In the genomic region with DNA sequence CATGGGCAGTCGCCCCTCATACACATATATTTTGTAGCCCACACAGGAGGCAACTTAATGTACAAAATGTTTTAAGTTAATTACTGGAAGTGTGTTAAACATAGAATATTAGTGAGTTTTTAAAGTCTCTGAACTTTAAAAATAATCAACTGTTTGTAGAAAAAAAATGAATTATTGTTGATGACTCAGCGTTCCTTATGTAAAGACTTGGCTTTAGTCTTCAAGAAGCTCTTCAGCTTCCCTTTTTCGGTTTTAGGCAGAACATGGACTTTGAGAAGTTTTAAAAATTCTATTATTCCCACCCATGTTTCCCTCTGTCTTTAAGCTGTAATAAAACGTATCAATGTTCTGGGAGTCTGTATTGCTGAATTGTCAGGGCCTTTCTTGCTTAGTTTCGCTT, we compare ENCODE assay signal across 26 cellular contexts.
A peak's percentile ranks its signal among the peaks of the same experiment; 100 is the strongest.
DNase-seq lines count a peak whose midpoint lies in the region; ATAC-seq and TF ChIP-seq lines count a peak whose summit lies in the region.
"Had no signal": no experiment of that assay in that cellular context is flagged by ENCODE, and none has a peak within 500 bp of the region (broad histone marks: within the 10 kb centered on the region; RNA-seq: fewer than 3 reads in every experiment).

No MANE protein-coding gene starts in this region.

- no peak overlapping the region for H3K4me3 ChIP-seq in mesenchymal stem cell (ENCODE audit: insufficient read depth in 1 of 2, low read depth in 1 of 2, low read length in 2 of 2)
- H3K4me3 ChIP-seq: BLaER1, cardiac muscle cell, esophagus squamous epithelium, lung, Peyer's patch had no signal

- H3K18ac ChIP-seq in mesenchymal stem cell (ENCODE audit: low read depth in 1 of 2, low read length in 2 of 2): no peak overlapping the region

- no peak overlapping the region for H4K8ac ChIP-seq in mesenchymal stem cell (ENCODE audit: low read length)

- intact Hi-C loops in CD14-positive monocyte (cut with micrococcal nuclease): no loop called here
- intact Hi-C loops in left ventricle myocardium superior (cut with micrococcal nuclease): loop anchor here (10.0 kb wide), 1 partner anchor 60 kb away; no protein-coding TSS in a partner anchor

- DNase-seq in CD14-positive monocyte (ENCODE audit: low spot score) (no peak), MV-4-11 (lab: John Stamatoyannopoulos, UW) (peak; percentile 59), amniotic epithelial cell (ENCODE audit: low read depth) (peak; percentile 12), mesenchymal stem cell (no peak), left ventricle myocardium superior (no peak)
- DNase-seq: activated CD4-positive, alpha-beta T cell treated with anti-CD3 and anti-CD28 coated beads for 36 hours; activated naive CD4-positive, alpha-beta T cell treated with anti-CD3 and anti-CD28 coated beads, Interleukin-2, amount 10 ng/mL, durations not matched to agents 7 days and 5 days; activated T-cell treated with anti-CD3 and anti-CD28 coated beads, Interleukin-2, amount 50 U/mL, for 4 hours; anterior cingulate cortex; cortex of kidney; DMS79 treated with DMSO at 0.1 percent for 48 hours; esophagus squamous epithelium; GOT3; NCI-H1048; NCI-H187 treated with DMSO at 0.1 percent for 48 hours; NCI-H2227 treated with DMSO at 0.1 percent for 48 hours; NCI-H774; nucleus accumbens; Peyer's patch; substantia nigra had no signal

- no peaks in the 10 kb centered on the region for H3K9me3 Mint-ChIP-seq in CD14-positive monocyte
- H3K9me3 Mint-ChIP-seq in activated T-helper 17 cell treated with anti-CD3 and anti-CD28 coated beads, Interleukin-2, amount 50 U/mL, for 72 hours: no peaks in the 10 kb centered on the region
- H3K9me3 Mint-ChIP-seq: activated naive CD4-positive, alpha-beta T cell treated with anti-CD3 and anti-CD28 coated beads, Interleukin-2, amount 10 ng/mL, durations not matched to agents 7 days and 5 days; activated T-cell treated with anti-CD3 and anti-CD28 coated beads, Interleukin-2, amount 50 U/mL, for 4 hours had no signal

- H3K4me3 Mint-ChIP-seq in CD14-positive monocyte: peak overlapping the region in 1 of 2 donors; percentile 79
- no peak overlapping the region for H3K4me3 Mint-ChIP-seq in activated T-helper 17 cell treated with anti-CD3 and anti-CD28 coated beads, Interleukin-2, amount 50 U/mL, for 72 hours
- H3K4me3 Mint-ChIP-seq: activated CD4-positive, alpha-beta T cell treated with anti-CD3 and anti-CD28 coated beads for 36 hours; activated naive CD4-positive, alpha-beta T cell treated with anti-CD3 and anti-CD28 coated beads, Interleukin-2, amount 10 ng/mL, durations not matched to agents 7 days and 5 days; activated T-cell treated with anti-CD3 and anti-CD28 coated beads, Interleukin-2, amount 50 U/mL, for 4 hours had no signal

- no peaks in the 10 kb centered on the region for H3K27me3 Mint-ChIP-seq in CD14-positive monocyte (ENCODE audit: low read depth in 3 of 3)
- no peaks in the 10 kb centered on the region for H3K27me3 Mint-ChIP-seq in activated T-helper 17 cell treated with anti-CD3 and anti-CD28 coated beads, Interleukin-2, amount 50 U/mL, for 72 hours
- H3K27me3 Mint-ChIP-seq: activated CD4-positive, alpha-beta T cell treated with anti-CD3 and anti-CD28 coated beads for 36 hours; activated naive CD4-positive, alpha-beta T cell treated with anti-CD3 and anti-CD28 coated beads, Interleukin-2, amount 10 ng/mL, durations not matched to agents 7 days and 5 days had no signal

- H2BK120ac ChIP-seq in mesenchymal stem cell (ENCODE audit: low read depth, low read length): no peak overlapping the region

- H3K27ac Mint-ChIP-seq in CD14-positive monocyte: peak overlapping the region; percentile 82 to 94 (median 88)
- no peak overlapping the region for H3K27ac Mint-ChIP-seq in activated T-helper 17 cell treated with anti-CD3 and anti-CD28 coated beads, Interleukin-2, amount 50 U/mL, for 72 hours
- H3K27ac Mint-ChIP-seq: activated CD4-positive, alpha-beta T cell treated with anti-CD3 and anti-CD28 coated beads for 36 hours; activated naive CD4-positive, alpha-beta T cell treated with anti-CD3 and anti-CD28 coated beads, Interleukin-2, amount 10 ng/mL, durations not matched to agents 7 days and 5 days had no signal

- H3K9me3 ChIP-seq in mesenchymal stem cell (ENCODE audit: control insufficient read depth, low read length): no peaks in the 10 kb centered on the region
- H3K9me3 ChIP-seq: BLaER1, esophagus squamous epithelium, Peyer's patch had no signal

- H3K4me2 ChIP-seq in mesenchymal stem cell (ENCODE audit: low read length, poor library complexity, severe bottlenecking): no peak overlapping the region
- H3K4me2 ChIP-seq: BLaER1 had no signal

- H3K9ac ChIP-seq in mesenchymal stem cell (ENCODE audit: low read length): peak overlapping the region; percentile 62
- H3K9ac ChIP-seq: BLaER1 had no signal

- WGBS in mesenchymal stem cell: 98% methylated on average over 2 of the region's 5 CpGs

- no peak overlapping the region for H2AK5ac ChIP-seq in mesenchymal stem cell (ENCODE audit: low read length, severe bottlenecking)

- no peak overlapping the region for H3K27ac ChIP-seq in mesenchymal stem cell (ENCODE audit: low read length, poor library complexity, severe bottlenecking)
- H3K27ac ChIP-seq: BLaER1, cardiac muscle cell, esophagus squamous epithelium, Peyer's patch had no signal

- H4K91ac ChIP-seq in mesenchymal stem cell (ENCODE audit: low read length): no peak overlapping the region

- H3K36me3 Mint-ChIP-seq in CD14-positive monocyte: peaks cover 2 to 3% of the 10 kb centered on the region in 2 donors
- no peaks in the 10 kb centered on the region for H3K36me3 Mint-ChIP-seq in activated T-helper 17 cell treated with anti-CD3 and anti-CD28 coated beads, Interleukin-2, amount 50 U/mL, for 72 hours (ENCODE audit: low read depth)
- H3K36me3 Mint-ChIP-seq: activated naive CD4-positive, alpha-beta T cell treated with anti-CD3 and anti-CD28 coated beads, Interleukin-2, amount 10 ng/mL, durations not matched to agents 7 days and 5 days had no signal

- no peak overlapping the region for H2BK15ac ChIP-seq in mesenchymal stem cell (ENCODE audit: low read depth, poor library complexity, severe bottlenecking)

- no peak for ATAC-seq in activated T-helper 17 cell treated with anti-CD3 and anti-CD28 coated beads, Interleukin-2, amount 50 U/mL, for 72 hours (replicated peaks)
- no peak for ATAC-seq in GM18909 (IDR thresholded peaks at IDR 0.05; ENCODE audit: poor library complexity, unreplicated experiment)
- ATAC-seq in left ventricle myocardium superior: no peak
- no peak for ATAC-seq in HG02884 (IDR thresholded peaks at IDR 0.05; ENCODE audit: unreplicated experiment)

- H3K4me1 ChIP-seq in mesenchymal stem cell (ENCODE audit: control insufficient read depth, insufficient read depth, low read depth, low read length): no peaks in the 10 kb centered on the region
- H3K4me1 ChIP-seq: BLaER1, Peyer's patch had no signal

- H2BK12ac ChIP-seq in mesenchymal stem cell (ENCODE audit: low read length in 2 of 2): no peak overlapping the region

- H2BK5ac ChIP-seq in mesenchymal stem cell (ENCODE audit: low read depth, low read length, poor library complexity, severe bottlenecking): no peak overlapping the region

- no peak overlapping the region for H3K14ac ChIP-seq in mesenchymal stem cell (ENCODE audit: low read length in 2 of 2)

- H3K4ac ChIP-seq in mesenchymal stem cell (ENCODE audit: low read depth in 1 of 2, low read length in 2 of 2): no peak overlapping the region

- H3K36me3 ChIP-seq in mesenchymal stem cell (ENCODE audit: control insufficient read depth in 1 of 2, insufficient read depth in 2 of 2, low read depth in 1 of 2, low read length in 2 of 2): peaks cover 0 to 8% of the 10 kb centered on the region in 2 experiments
- H3K36me3 ChIP-seq: BLaER1, cardiac muscle cell, Peyer's patch had no signal

- H3K27me3 ChIP-seq in mesenchymal stem cell (ENCODE audit: control insufficient read depth in 1 of 2, insufficient read depth in 1 of 2, low read length in 2 of 2): no peaks in the 10 kb centered on the region
- H3K27me3 ChIP-seq: BLaER1, cardiac muscle cell, esophagus squamous epithelium, Peyer's patch had no signal

- H3K79me1 ChIP-seq in mesenchymal stem cell (replicated peaks; ENCODE audit: low read length, poor library complexity, severe bottlenecking): peaks cover 8% of the 10 kb centered on the region

- H3K4me1 Mint-ChIP-seq in CD14-positive monocyte: peaks cover 61% of the 10 kb centered on the region
- peaks cover 4% of the 10 kb centered on the region for H3K4me1 Mint-ChIP-seq in activated T-helper 17 cell treated with anti-CD3 and anti-CD28 coated beads, Interleukin-2, amount 50 U/mL, for 72 hours

- H3K23ac ChIP-seq in mesenchymal stem cell (ENCODE audit: low read length in 2 of 2): no peak overlapping the region

- TF ChIP-seq CTCF in CD14-positive monocyte (IDR thresholded peaks at IDR 0.05): no peak

- no peak overlapping the region for H2AFZ ChIP-seq in mesenchymal stem cell (ENCODE audit: low read depth, low read length)

Comparison
In these comparisons a context has a peak if more than half of its experiments do, and no peak if none do; other contexts are left out.
1. DNase-seq: peak in MV-4-11 (single experiment) and amniotic epithelial cell (single experiment); none in CD14-positive monocyte (single experiment), mesenchymal stem cell (single experiment) and left ventricle myocardium superior (single experiment).